In the genomic region with DNA sequence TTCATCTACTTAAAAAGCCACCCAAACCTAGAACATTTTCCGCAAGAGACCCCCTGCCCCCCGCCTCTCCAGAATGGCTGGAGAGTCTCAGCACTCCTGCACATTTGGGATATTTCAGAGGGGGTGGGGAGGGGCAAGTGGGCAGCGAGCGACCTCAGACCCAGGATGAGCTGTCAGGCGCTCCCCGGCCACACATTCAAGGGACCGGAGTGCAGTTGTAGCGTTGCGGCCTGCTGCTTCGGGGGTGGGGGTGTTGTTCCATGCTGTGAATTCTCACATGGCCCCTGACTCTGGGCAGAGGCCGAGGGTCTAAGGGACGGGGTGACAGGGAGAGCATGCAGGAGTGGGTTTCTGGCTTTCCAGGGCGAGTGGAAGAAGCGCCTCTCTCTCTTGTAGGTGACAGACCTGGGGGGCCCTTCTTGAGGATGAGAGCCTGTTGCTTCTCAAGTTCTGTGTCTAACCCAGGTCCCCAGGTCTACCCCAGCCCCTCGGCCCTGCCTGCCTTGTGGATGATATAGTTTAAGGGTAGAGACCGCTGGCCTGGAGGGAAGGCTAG, we compare ENCODE assay signal across 10 cellular contexts.
A peak's percentile ranks its signal among the peaks of the same experiment; 100 is the strongest.
DNase-seq lines count a peak whose midpoint lies in the region; ATAC-seq, FAIRE-seq and TF ChIP-seq lines count a peak whose summit lies in the region.
"Had no signal": no experiment of that assay in that cellular context is flagged by ENCODE, and none has a peak within 500 bp of the region (broad histone marks: within the 10 kb centered on the region; RNA-seq: fewer than 3 reads in every experiment).

No MANE protein-coding gene starts in this region.

- H3K4me2 ChIP-seq in K562 (ENCODE audit: insufficient read depth, low read length) = peak overlapping the region; percentile 82

- no peaks in the 10 kb centered on the region; the same call in 2 of the 3 replicates for H3K36me3 ChIP-seq in K562 (ENCODE audit: control insufficient read depth, insufficient read depth, low read length)
- H3K36me3 ChIP-seq in liver (ENCODE audit: control insufficient read depth in 4 of 4, insufficient read depth in 3 of 4, low read depth in 1 of 4, low read length in 3 of 4) = no peaks in the 10 kb centered on the region
- no peaks in the 10 kb centered on the region for H3K36me3 ChIP-seq in thoracic aorta

- intact Hi-C loops in activated CD4-positive, alpha-beta T cell treated with anti-CD3 and anti-CD28 coated beads for 36 hours (cut with DNase I, micrococcal nuclease) = loop anchor here in 1 of 2 experiments (2.0 to 5.0 kb wide), 2 partner anchors 29 to 90 kb away; no protein-coding TSS in a partner anchor
- intact Hi-C loops in K562 (cut with micrococcal nuclease) = loop anchor here (5.0 kb wide), 2 partner anchors 40 to 55 kb away; no protein-coding TSS in a partner anchor

- TF ChIP-seq CTCF in K562 (IDR thresholded peaks at IDR 0.05 in 2 of 3, conservative IDR thresholded peaks at IDR 0.05 in 1 of 3; ENCODE audit: insufficient read depth in 2 of 3, low read depth in 1 of 3, low read length in 3 of 3) (no peak), liver (IDR thresholded peaks at IDR 0.05; ENCODE audit: low read depth, low read length, missing input control) (no peak), thoracic aorta (IDR thresholded peaks at IDR 0.05) (no peak)

- H3K4me3 ChIP-seq in K562 (no peak overlapping the region), liver (ENCODE audit: low read depth in 1 of 3, low read length in 3 of 3) (peak overlapping the region in 1 of 3 donors; percentile 58), thoracic aorta (peak overlapping the region; percentile 91)

- TF ChIP-seq POLR2A in K562 (conservative IDR thresholded peaks at IDR 0.05) = no peak

- TF ChIP-seq RAD21 in K562 (CRISPR knock-in tag; conservative IDR thresholded peaks at IDR 0.05 in 1 of 2, IDR thresholded peaks at IDR 0.05 in 1 of 2) (no peak), liver (IDR thresholded peaks at IDR 0.05) (no peak)

- POLR2A ChIA-PET in activated CD4-positive, alpha-beta T cell treated with anti-CD3 and anti-CD28 coated beads for 36 hours (lab: Charles Lee) = interaction anchor here (0.6 to 1.1 kb wide), 2 partner anchors 18 to 25 kb away, joined by 3 read pairs; no protein-coding TSS in a partner anchor
- POLR2A ChIA-PET in K562 (lab: Yijun Ruan, JAX) = interaction anchor here (0.6 to 0.9 kb wide), 2 partner anchors 16 to 49 kb away, joined by 3 to 4 read pairs; no protein-coding TSS in a partner anchor

- H3K27ac Mint-ChIP-seq in activated CD4-positive, alpha-beta T cell treated with anti-CD3 and anti-CD28 coated beads for 36 hours = peak overlapping the region; percentile 74

- H3K79me2 ChIP-seq in K562 (ENCODE audit: control insufficient read depth, insufficient read depth, low read length) = peaks cover 91% of the 10 kb centered on the region

- H3K27me3 Mint-ChIP-seq in activated CD4-positive, alpha-beta T cell treated with anti-CD3 and anti-CD28 coated beads for 36 hours = no peaks in the 10 kb centered on the region

- H3K4me3 Mint-ChIP-seq in activated CD4-positive, alpha-beta T cell treated with anti-CD3 and anti-CD28 coated beads for 36 hours = peak overlapping the region; percentile 67

- CTCF ChIA-PET in activated CD4-positive, alpha-beta T cell treated with anti-CD3 and anti-CD28 coated beads for 36 hours (lab: Charles Lee) = no interaction called here
- CTCF ChIA-PET in K562 (lab: Yijun Ruan, JAX; ENCODE audit: low intra/inter-chr PET ratio) = no interaction called here

- H3K27me3 ChIP-seq in K562 (ENCODE audit: control insufficient read depth in 2 of 2, insufficient read depth in 2 of 2, low read length in 2 of 2) (no peaks in the 10 kb centered on the region), liver (ENCODE audit: control insufficient read depth in 4 of 4, insufficient read depth in 4 of 4, low read length in 3 of 4) (no peaks in the 10 kb centered on the region), thoracic aorta (replicated peaks; ENCODE audit: insufficient read depth) (no peaks in the 10 kb centered on the region)

- peak; percentile 43 for DNase-seq in activated CD4-positive, alpha-beta T cell treated with anti-CD3 and anti-CD28 coated beads for 36 hours
- DNase-seq in activated CD4-positive, alpha-beta T cell treated with anti-CD3 and anti-CD28 coated beads, Interleukin-2, amount 50 U/mL, for 48 hours = no peak
- no peak for DNase-seq in K562 (ENCODE audit: extremely low read depth in 1 of 4, low spot score in 3 of 4)
- no peak for DNase-seq in thoracic aorta (ENCODE audit: low spot score)
- DNase-seq in HK-2 (ENCODE audit: unreplicated experiment) = no peak
- DNase-seq in ureter (ENCODE audit: low spot score) = no peak

- peaks cover 66% of the 10 kb centered on the region for H4K20me1 ChIP-seq in K562 (replicated peaks; ENCODE audit: control insufficient read depth, insufficient read depth, low read length)

- no TSS peak for BruUV-seq in K562 (replicated peaks; lab: Mats Ljungman, UMichigan)

- H3K4me1 Mint-ChIP-seq in activated CD4-positive, alpha-beta T cell treated with anti-CD3 and anti-CD28 coated beads for 36 hours = peaks cover 57% of the 10 kb centered on the region

- in situ Hi-C loops in K562 (cut with MboI) = no loop called here

- H3K27ac ChIP-seq in K562 (ENCODE audit: extremely low read depth, low read depth, low read length) (peak overlapping the region; percentile 66), liver (ENCODE audit: low read depth in 1 of 2, low read length in 2 of 2) (peak overlapping the region; percentile 33 to 61), thoracic aorta (peak overlapping the region; percentile 93 to 94)

- no peak for FAIRE-seq in K562 (lab: Jason Lieb, UNC)
- FAIRE-seq: islet of Langerhans, TTC549 had no signal

- H3K4me1 ChIP-seq in K562 (replicated peaks in 1 of 2; ENCODE audit: control insufficient read depth in 2 of 2, insufficient read depth in 2 of 2, low read length in 2 of 2) (peaks cover 58 to 73% of the 10 kb centered on the region in 2 experiments), liver (ENCODE audit: control insufficient read depth in 4 of 4, insufficient read depth in 4 of 4, low read length in 3 of 4) (peaks cover 26 to 61% (median 46%) of the 10 kb centered on the region in 4 donors), thoracic aorta (ENCODE audit: control insufficient read depth in 1 of 2, low read depth in 2 of 2) (peaks cover 38 to 49% of the 10 kb centered on the region in 2 donors)

- no peak for ATAC-seq in activated CD4-positive, alpha-beta T cell treated with anti-CD3 and anti-CD28 coated beads for 36 hours
- ATAC-seq in K562 = no peak
- no peak for ATAC-seq in thoracic aorta (ENCODE audit: insufficient number of reproducible peaks, low FRiP score, low read depth)
- ATAC-seq in GM18519 (IDR thresholded peaks at IDR 0.05; ENCODE audit: low FRiP score, unreplicated experiment) = no peak

- no peak for TF ChIP-seq EP300 in K562 (IDR thresholded peaks at IDR 0.05; ENCODE audit: low read length)

- H3K9ac ChIP-seq in K562 (ENCODE audit: insufficient read depth in 1 of 2, low read depth in 2 of 2, low read length in 2 of 2) (peak overlapping the region; percentile 37 to 86; a peak in 3 of 4 replicates), liver (ENCODE audit: low read depth in 1 of 2, low read length in 2 of 2) (no peak overlapping the region)

- peaks cover 9% of the 10 kb centered on the region for H3K9me1 ChIP-seq in K562 (ENCODE audit: control insufficient read depth, insufficient read depth, low read length)

- WGBS in K562 (ENCODE audit: insufficient coverage, low coverage, missing lambda C conversion rate) = 60% methylated on average over 12 of the region's 16 CpGs
- 84% methylated on average over 16 of the region's 16 CpGs for WGBS in liver

- peaks cover 6% of the 10 kb centered on the region for H3K36me3 Mint-ChIP-seq in activated CD4-positive, alpha-beta T cell treated with anti-CD3 and anti-CD28 coated beads for 36 hours (ENCODE audit: low read depth)

- H3K9me3 Mint-ChIP-seq in activated CD4-positive, alpha-beta T cell treated with anti-CD3 and anti-CD28 coated beads for 36 hours (ENCODE audit: low read depth) = no peaks in the 10 kb centered on the region

- peak overlapping the region; percentile 37; the same call in 1 of the 2 replicates for H2AFZ ChIP-seq in K562 (ENCODE audit: low read depth, low read length)

- H3K9me3 ChIP-seq in K562 (replicated peaks; ENCODE audit: control insufficient read depth, insufficient read depth, low read depth, low read length) = no peaks in the 10 kb centered on the region
- no peaks in the 10 kb centered on the region for H3K9me3 ChIP-seq in liver (ENCODE audit: control insufficient read depth in 4 of 4, low read length in 3 of 4)
- no peaks in the 10 kb centered on the region for H3K9me3 ChIP-seq in thoracic aorta

TF ChIP-seq in K562, 482 proteins besides CTCF, POLR2A, EP300 and RAD21 (continues in another document):
- TF ChIP-seq CREM (IDR thresholded peaks at IDR 0.05; ENCODE audit: low read depth) = peak; percentile 2; the same call in 1 of the 2 replicates

TF ChIP-seq in liver, 16 proteins besides CTCF, POLR2A, EP300 and RAD21:
- TF ChIP-seq MAX (IDR thresholded peaks at IDR 0.05) (no peak), HNF4A (conservative IDR thresholded peaks at IDR 0.05) (no peak), RXRA (IDR thresholded peaks at IDR 0.05) (no peak)
TF ChIP-seq in liver: peak in this region for 0.

Comparison
In these comparisons a context has a peak if more than half of its experiments do, and no peak if none do; other contexts are left out.
1. H3K9ac ChIP-seq: peak in K562 (2 of 2); none in liver (0 of 2).
2. Peak in every context shown above with its lines, with median percentiles within 50 percentile points of each other: H3K27ac ChIP-seq.